1 cellular context compared by ENCODE assay signal in the genomic region with DNA sequence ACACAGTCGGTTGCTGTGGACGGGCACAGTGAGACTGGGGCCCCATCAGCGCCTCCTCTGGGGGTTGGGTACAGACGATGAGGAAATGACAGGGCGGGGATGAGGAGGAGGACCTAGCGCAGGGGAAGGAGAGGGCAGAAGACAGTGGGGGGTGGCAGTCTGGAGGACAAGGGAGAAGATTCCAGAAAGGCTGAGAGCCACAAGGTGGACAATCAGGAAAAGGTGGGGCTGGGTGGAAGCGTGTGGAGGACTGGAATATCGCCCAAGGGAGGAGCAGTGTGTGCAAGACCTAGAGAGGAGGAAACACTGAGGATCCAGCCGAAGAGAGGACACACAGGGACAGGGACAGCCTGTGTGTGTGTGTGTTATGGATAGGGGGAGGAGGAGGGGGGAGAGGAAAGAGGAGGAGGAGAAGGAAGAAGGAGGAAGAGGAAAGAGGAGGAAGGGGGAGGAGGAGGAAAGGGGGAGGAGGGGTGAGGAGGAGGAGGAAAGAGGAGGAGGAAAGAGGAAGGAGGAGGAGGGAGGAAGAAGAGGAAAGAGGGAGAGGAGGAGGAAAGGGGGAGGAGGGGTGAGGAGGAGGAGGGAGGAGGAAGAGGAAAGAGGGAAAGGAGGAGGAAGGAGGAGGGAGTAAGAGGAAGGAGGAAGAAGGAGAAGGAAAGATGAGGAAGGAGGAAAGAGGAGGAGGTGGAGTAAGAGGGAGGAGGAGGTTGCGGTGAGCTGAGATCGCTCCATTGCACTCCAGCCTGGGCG.
TF ChIP-seq lines count a peak whose summit lies in the region.

No MANE protein-coding gene starts in this region.

TF ChIP-seq in H1, 55 proteins besides CTCF, POLR2A, EP300 and RAD21:
- TF ChIP-seq RFX5 (IDR thresholded peaks at IDR 0.05; ENCODE audit: borderline replicate concordance, low read depth, low read length) (no peak), YY1 (IDR thresholded peaks at IDR 0.05; ENCODE audit: low read depth, low read length) (no peak), BACH1 (IDR thresholded peaks at IDR 0.05; ENCODE audit: low read length) (no peak), NRF1 (IDR thresholded peaks at IDR 0.05; ENCODE audit: low read depth, low read length) (no peak)
